ENCODE assay signal across 28 cellular contexts in genomic region chr1:224259986-224260385, GRCh38.
DNase-seq lines count a peak whose midpoint lies in the region; ATAC-seq and TF ChIP-seq lines count a peak whose summit lies in the region.
"Had no signal": no experiment of that assay in that cellular context is flagged by ENCODE, and none has a peak within 500 bp of the region (broad histone marks: within the 10 kb centered on the region; RNA-seq: fewer than 3 reads in every experiment).

No MANE protein-coding gene starts in this region.

- no peak overlapping the region for H3K9ac ChIP-seq in adipocyte (ENCODE audit: low read length)
- H3K9ac ChIP-seq: BLaER1 treated with 17β-estradiol and CSF1 and Interleukin-3, amounts not matched to agents 10 nM and 100 nM; neural progenitor cell had no signal

- TF ChIP-seq CTCF in C4-2B (conservative IDR thresholded peaks at IDR 0.05): no peak
- TF ChIP-seq CTCF in HEK293 (tag by site-specific recombination; IDR thresholded peaks at IDR 0.05): no peak
- no peak for TF ChIP-seq CTCF in foreskin keratinocyte (conservative IDR thresholded peaks at IDR 0.05)

- ATAC-seq in foreskin keratinocyte (peak; percentile 44), right cardiac atrium (no peak)
- ATAC-seq: activated CD4-positive, alpha-beta T cell treated with anti-CD3 and anti-CD28 coated beads for 36 hours; activated naive CD8-positive, alpha-beta T cell treated with anti-CD3 and anti-CD28 coated beads, Interleukin-2, amount 50 U/mL, for 24 hours; sciatic nerve; stimulated activated memory B cell treated with anti-CD40 and anti-IgM and Interleukin-4, amounts not matched to agents 10 μg/mL and 1 μg/mL and 100 μg/mL, for 72 hours had no signal

- H3K27ac ChIP-seq in C4-2B (peak overlapping the region; percentile 78), HEK293 (ENCODE audit: extremely low read depth, low read depth, low read length) (no peak overlapping the region), foreskin keratinocyte (no peak overlapping the region), right cardiac atrium (ENCODE audit: low read length) (no peak overlapping the region), SJCRH30 (no peak overlapping the region)
- H3K27ac ChIP-seq: BLaER1 treated with 17β-estradiol and CSF1 and Interleukin-3, amounts not matched to agents 10 nM and 100 nM; colonic mucosa; neural progenitor cell had no signal

- 94% methylated on average over 5 of the region's 5 CpGs for WGBS in right cardiac atrium

- H3K36me3 ChIP-seq in HEK293 (ENCODE audit: control insufficient read depth in 2 of 2, insufficient read depth in 1 of 2, low read length in 2 of 2) (peaks cover 8 to 39% of the 10 kb centered on the region in 2 experiments), adipocyte (ENCODE audit: control insufficient read depth, insufficient read depth, low read length, severe bottlenecking) (peaks cover 17% of the 10 kb centered on the region), SJCRH30 (peaks cover 12% of the 10 kb centered on the region)
- H3K36me3 ChIP-seq: colonic mucosa, neural progenitor cell had no signal

- H3K4me3 ChIP-seq in HEK293 (ENCODE audit: low read depth, low read length) (no peak overlapping the region), adipocyte (ENCODE audit: low read length) (no peak overlapping the region), right cardiac atrium (ENCODE audit: low read length) (no peak overlapping the region), SJCRH30 (no peak overlapping the region)
- H3K4me3 ChIP-seq: BLaER1 treated with 17β-estradiol and CSF1 and Interleukin-3, amounts not matched to agents 10 nM and 100 nM; colonic mucosa; neural progenitor cell had no signal

- DNase-seq in adipocyte (ENCODE audit: low read depth) (peak; percentile 11), foreskin keratinocyte (no peak), right cardiac atrium (no peak), SJCRH30 (no peak), AG08395 (ENCODE audit: low spot score) (no peak)
- no peak for DNase-seq in activated naive CD4-positive, alpha-beta T cell treated with Interleukin-2 at 50 U/mL for 16 hours
- DNase-seq: activated CD4-positive, alpha-beta T cell treated with anti-CD3 and anti-CD28 coated beads for 36 hours; activated effector memory CD4-positive, alpha-beta T cell treated with anti-CD3 and anti-CD28 coated beads, Interleukin-2, amount 50 U/mL, for 16 hours; activated naive CD8-positive, alpha-beta T cell treated with anti-CD3 and anti-CD28 coated beads, Interleukin-2, amount 50 U/mL, for 24 hours; colonic mucosa; DMS79; effector memory CD4-positive, alpha-beta T cell; erythroblast; foreskin melanocyte; NCI-H1092 treated with DMSO at 0.1 percent for 48 hours; NCI-H187; NCI-H2171 treated with DMSO at 0.1 percent for 48 hours; NCI-H526; NK-92 treated with Interleukin-12 subunit alpha and Interleukin-12 subunit beta, amount 100 ng/mL, for 24 hours; posterior cingulate gyrus; stimulated activated CD4-positive, alpha-beta T cell treated with anti-CD3 and anti-CD28 coated beads, Interleukin-4, amount 100 ng/mL, for 4 hours; substantia nigra had no signal

- H3K9me3 ChIP-seq in HEK293 (ENCODE audit: control insufficient read depth, insufficient read depth, low read depth, low read length) (no peaks in the 10 kb centered on the region), adipocyte (ENCODE audit: control insufficient read depth, low read length) (no peaks in the 10 kb centered on the region), right cardiac atrium (ENCODE audit: control insufficient read depth, low read length) (no peaks in the 10 kb centered on the region), SJCRH30 (replicated peaks) (no peaks in the 10 kb centered on the region)
- H3K9me3 ChIP-seq: BLaER1 treated with 17β-estradiol and CSF1 and Interleukin-3, amounts not matched to agents 10 nM and 100 nM; colonic mucosa had no signal

- H3K4me1 ChIP-seq in HEK293 (ENCODE audit: control insufficient read depth, insufficient read depth, low read length): no peaks in the 10 kb centered on the region
- H3K4me1 ChIP-seq in adipocyte (ENCODE audit: control insufficient read depth, insufficient read depth, low read length): no peaks in the 10 kb centered on the region
- H3K4me1 ChIP-seq in foreskin keratinocyte: no peaks in the 10 kb centered on the region
- H3K4me1 ChIP-seq in right cardiac atrium (ENCODE audit: control insufficient read depth, insufficient read depth, low read length): no peaks in the 10 kb centered on the region
- H3K4me1 ChIP-seq in SJCRH30: peaks cover 16% of the 10 kb centered on the region
- H3K4me1 ChIP-seq: colonic mucosa had no signal

- CTCF ChIA-PET in HEK293 (lab: Yijun Ruan, JAX): interaction anchor here (1.0 kb wide), 1 partner anchor 27 kb away, joined by 4 read pairs; no protein-coding TSS in a partner anchor

- intact Hi-C loops in right cardiac atrium (cut with DNase I): no loop called here

- no peaks in the 10 kb centered on the region for H3K27me3 ChIP-seq in adipocyte (replicated peaks; ENCODE audit: control insufficient read depth, insufficient read depth, low read length)
- no peaks in the 10 kb centered on the region for H3K27me3 ChIP-seq in foreskin keratinocyte
- H3K27me3 ChIP-seq in right cardiac atrium (ENCODE audit: control insufficient read depth, insufficient read depth): no peaks in the 10 kb centered on the region
- no peaks in the 10 kb centered on the region for H3K27me3 ChIP-seq in SJCRH30
- H3K27me3 ChIP-seq: BLaER1 treated with 17β-estradiol and CSF1 and Interleukin-3, amounts not matched to agents 10 nM and 100 nM; colonic mucosa; neural progenitor cell had no signal

- POLR2A ChIA-PET in HEK293 (lab: Yijun Ruan, JAX): no interaction called here

TF ChIP-seq in HEK293, 187 proteins besides CTCF, POLR2A, EP300 and RAD21:
- TF ChIP-seq ZNF133 (tag by site-specific recombination; IDR thresholded peaks at IDR 0.05): no peak
- TF ChIP-seq SP7 (tag by site-specific recombination; IDR thresholded peaks at IDR 0.05): peak; percentile 66
